Comparison of ENCODE assay signal across 8 cellular contexts in genomic region chr10:119256030-119256429, GRCh38.
"Had no signal": no experiment of that assay in that cellular context is flagged by ENCODE, and none has a peak within 500 bp of the region (broad histone marks: within the 10 kb centered on the region; RNA-seq: fewer than 3 reads in every experiment).

No MANE protein-coding gene starts in this region.

- H3K4me3 ChIP-seq: skin epidermis had no signal

- H3K27ac ChIP-seq: WERI-Rb-1 had no signal

- DNase-seq: activated CD4-positive, alpha-beta T cell treated with anti-CD3 and anti-CD28 coated beads for 36 hours; activated CD8-positive, alpha-beta memory T cell treated with anti-CD3 and anti-CD28 coated beads, Interleukin-2, amount 50 U/mL, for 48 hours; activated CD8-positive, alpha-beta T cell treated with anti-CD3 and anti-CD28 coated beads, Interleukin-2, amount 10 ng/mL, durations not matched to agents 7 days and 5 days; immature natural killer cell; retina; WERI-Rb-1 had no signal

- ATAC-seq: activated CD4-positive, alpha-beta T cell treated with anti-CD3 and anti-CD28 coated beads for 36 hours; activated CD8-positive, alpha-beta T cell treated with anti-CD3 and anti-CD28 coated beads, Interleukin-2, amount 10 ng/mL, durations not matched to agents 7 days and 5 days; natural killer cell treated with Interleukin-12 subunit alpha and Interleukin-12 subunit beta and Interleukin-15 and Interleukin-18, amount 100 ng/mL, for 72 hours had no signal
